1 cellular context compared by ENCODE assay signal in genomic region chrX:49186125-49187027, GRCh38.
TF ChIP-seq lines count a peak whose summit lies in the region.

PRICKLE3 (minus strand) TSS chrX:49186373; CDS start chrX:49186297, 76 bp downstream.

TF ChIP-seq in K562, 482 proteins besides CTCF, POLR2A, EP300 and RAD21 (continued from another document and continues in another):
- TF ChIP-seq PATZ1 (CRISPR knock-in tag; IDR thresholded peaks at IDR 0.05; ENCODE audit: borderline replicate concordance) (no peak), NEUROD1 (IDR thresholded peaks at IDR 0.05; ENCODE audit: borderline replicate concordance, low read depth, low read length, partially characterized antibody) (peak; percentile 34), PRDM10 (IDR thresholded peaks at IDR 0.05; ENCODE audit: partially characterized antibody) (peak; percentile 41), POU5F1 (IDR thresholded peaks at IDR 0.05; ENCODE audit: borderline replicate concordance, low read depth, low read length, partially characterized antibody) (no peak), LARP7 (IDR thresholded peaks at IDR 0.05) (no peak), CCNT2 (IDR thresholded peaks at IDR 0.05; ENCODE audit: borderline replicate concordance, extremely low read depth, insufficient read length, low read depth, low read length) (peak; percentile 88), SIN3A (IDR thresholded peaks at IDR 0.05; ENCODE audit: borderline replicate concordance in 2 of 2, control insufficient read depth in 1 of 2, low read depth in 2 of 2, low read length in 2 of 2) (0 out of 4 replicates have a peak, but pooled peaks of 1 of the 2 experiments have one; percentile 37), RNF2 (IDR thresholded peaks at IDR 0.05) (no peak), POLR2AphosphoS5 (IDR thresholded peaks at IDR 0.05; ENCODE audit: control insufficient read depth, insufficient read depth, low read depth, low read length) (peak; percentile 54; the same call in 1 of the 2 replicates), NKRF (IDR thresholded peaks at IDR 0.05; ENCODE audit: borderline replicate concordance) (peak; percentile 53; the same call in 1 of the 2 replicates), THAP12 (CRISPR knock-in tag; IDR thresholded peaks at IDR 0.05) (0 out of 2 replicates have a peak, but pooled peaks have one; percentile 20), CHD1 (IDR thresholded peaks at IDR 0.05; ENCODE audit: low read length) (no peak), SAFB (IDR thresholded peaks at IDR 0.05; ENCODE audit: borderline replicate concordance, low read depth, low read length) (peak; percentile 94), THRAP3 (IDR thresholded peaks at IDR 0.05; ENCODE audit: borderline replicate concordance) (no peak), THRA (IDR thresholded peaks at IDR 0.05) (no peak), TBP (optimal IDR thresholded peaks at IDR 0.05; ENCODE audit: low read depth, low read length) (peak; percentile 53), YBX1 (IDR thresholded peaks at IDR 0.05) (no peak), ZBTB43 (CRISPR knock-in tag; IDR thresholded peaks at IDR 0.05) (no peak), ETV1 (tag; conservative IDR thresholded peaks at IDR 0.05; ENCODE audit: low read depth) (0 out of 2 replicates have a peak, but pooled peaks have one; percentile 37), E2F5 (CRISPR knock-in tag; IDR thresholded peaks at IDR 0.05) (no peak), ZNF512 (tag; IDR thresholded peaks at IDR 0.05) (no peak), TAF7 (tag; IDR thresholded peaks at IDR 0.05) (no peak), MCM7 (IDR thresholded peaks at IDR 0.05) (no peak), FOXO4 (CRISPR knock-in tag; IDR thresholded peaks at IDR 0.05) (no peak), GTF2E2 (tag; IDR thresholded peaks at IDR 0.05) (no peak), ZNF395 (CRISPR knock-in tag; IDR thresholded peaks at IDR 0.05) (peak; percentile 82), ZNF639 (CRISPR knock-in tag; conservative IDR thresholded peaks at IDR 0.05 in 1 of 2, IDR thresholded peaks at IDR 0.05 in 1 of 2) (0 out of 4 replicates have a peak, but pooled peaks of 1 of the 2 experiments have one; percentile 37), KDM5B (IDR thresholded peaks at IDR 0.05; ENCODE audit: insufficient replicate concordance, low read depth, low read length) (peak; percentile 42), ATF6 (CRISPR knock-in tag; IDR thresholded peaks at IDR 0.05) (no peak)
